Comparison of ENCODE assay signal across 35 cellular contexts in genomic region chr1:192186197-192186596, GRCh38. TPM values are rescaled to one million over a fixed set of nuclear protein-coding genes. Genes with fewer than 3 reads are reported as not detected.
"Had no signal": no experiment of that assay in that cellular context is flagged by ENCODE, and none has a peak within 500 bp of the region (broad histone marks: within the 10 kb centered on the region; RNA-seq: fewer than 3 reads in every experiment).

No MANE protein-coding gene starts in this region.

- ATAC-seq: activated CD4-positive, CD25-positive, alpha-beta regulatory T cell treated with anti-CD3 and anti-CD28 coated beads, Interleukin-2, amount 50 U/mL, for 24 hours; activated CD8-positive, alpha-beta memory T cell treated with anti-CD3 and anti-CD28 coated beads, Interleukin-2, amount 10 ng/mL, durations not matched to agents 7 days and 5 days; activated CD8-positive, alpha-beta T cell treated with anti-CD3 and anti-CD28 coated beads, Interleukin-2, amount 10 ng/mL, durations not matched to agents 7 days and 5 days; activated naive CD8-positive, alpha-beta T cell treated with anti-CD3 and anti-CD28 coated beads, Interleukin-2, amount 50 U/mL, for 24 hours; body of pancreas; effector memory CD8-positive, alpha-beta T cell; gastroesophageal sphincter; T-helper 17 cell; WTC11 had no signal

- H3K27me3 ChIP-seq: adrenal gland, body of pancreas, esophagus muscularis mucosa, gastroesophageal sphincter had no signal

- H3K36me3 ChIP-seq: adrenal gland, esophagus muscularis mucosa, gastroesophageal sphincter had no signal

- DNase-seq: activated CD4-positive, alpha-beta T cell treated with anti-CD3 and anti-CD28 coated beads for 48 hours; activated CD4-positive, alpha-beta T cell treated with anti-CD3 and anti-CD28 coated beads, Interleukin-2, amount 50 U/mL, for 1 hour; activated CD4-positive, alpha-beta T cell treated with anti-CD3 and anti-CD28 coated beads, Interleukin-2, amount 50 U/mL, for 48 hours; activated CD8-positive, alpha-beta memory T cell treated with anti-CD3 and anti-CD28 coated beads, Interleukin-2, amount 10 ng/mL, durations not matched to agents 7 days and 5 days; activated CD8-positive, alpha-beta memory T cell treated with anti-CD3 and anti-CD28 coated beads, Interleukin-2, amount 50 U/mL, for 4 hours; activated CD8-positive, alpha-beta T cell treated with anti-CD3 and anti-CD28 coated beads, Interleukin-2, amount 10 ng/mL, durations not matched to agents 7 days and 5 days; activated effector memory CD4-positive, alpha-beta T cell treated with anti-CD3 and anti-CD28 coated beads, Interleukin-2, amount 50 U/mL, for 16 hours; activated naive CD4-positive, alpha-beta T cell treated with anti-CD3 and anti-CD28 coated beads for 36 hours; activated naive CD8-positive, alpha-beta T cell treated with anti-CD3 and anti-CD28 coated beads for 36 hours; activated naive CD8-positive, alpha-beta T cell treated with anti-CD3 and anti-CD28 coated beads, Interleukin-2, amount 50 U/mL, for 24 hours; activated T-cell treated with anti-CD3 and anti-CD28 coated beads, Interleukin-2, amount 50 U/mL, for 1 hour; activated T-cell treated with anti-CD3 and anti-CD28 coated beads, Interleukin-2, amount 50 U/mL, for 48 hours; adrenal gland; amygdala; aorta; body of pancreas; caudate nucleus; cortex of kidney; dermis blood vessel endothelial cell; effector CD4-positive, alpha-beta T cell; effector memory CD8-positive, alpha-beta T cell; erythroblast; foreskin melanocyte; T-helper 1 cell; T-helper 17 cell; T1000 had no signal

- H3K9me3 ChIP-seq: adrenal gland, body of pancreas, esophagus muscularis mucosa, gastroesophageal sphincter had no signal

- H3K4me3 ChIP-seq: adrenal gland, body of pancreas, esophagus muscularis mucosa, gastroesophageal sphincter had no signal

- H3K4me1 ChIP-seq: adrenal gland, body of pancreas, esophagus muscularis mucosa, gastroesophageal sphincter had no signal

- H3K27ac ChIP-seq: adrenal gland, body of pancreas, esophagus muscularis mucosa, gastroesophageal sphincter had no signal

RNA-seq across cellular contexts. Expression of gene RGS18, which starts 27.9 kb away (rescaled TPM):
- total RNA-seq: activated naive CD4-positive, alpha-beta T cell treated with anti-CD3 and anti-CD28 coated beads for 36 hours; activated naive CD8-positive, alpha-beta T cell treated with anti-CD3 and anti-CD28 coated beads for 36 hours; activated T-helper 1 cell treated with anti-CD3 and anti-CD28 coated beads, Interleukin-12 subunit alpha, Interleukin-12 subunit beta, Interleukin-2, Interleukin-4 antibody, amounts not matched to agents 30 ng/mL and 10 ng/mL and 1 ng/mL, durations not matched to agents 14 hours and 24 hours and 36 hours; activated T-helper 2 cell treated with anti-CD3 and anti-CD28 coated beads, Interferon-gamma antibody, Interleukin-2, Interleukin-4, amounts not matched to agents 10 μg/mL and 5 μg/mL and 100 μg/mL, durations not matched to agents 14 hours and 24 hours and 36 hours; chondrocyte; dermis blood vessel endothelial cell; fibroblast of villous mesenchyme; glomerular endothelial cell; WTC11 had no signal
